Comparison of ENCODE assay signal across 28 cellular contexts in the genomic region with DNA sequence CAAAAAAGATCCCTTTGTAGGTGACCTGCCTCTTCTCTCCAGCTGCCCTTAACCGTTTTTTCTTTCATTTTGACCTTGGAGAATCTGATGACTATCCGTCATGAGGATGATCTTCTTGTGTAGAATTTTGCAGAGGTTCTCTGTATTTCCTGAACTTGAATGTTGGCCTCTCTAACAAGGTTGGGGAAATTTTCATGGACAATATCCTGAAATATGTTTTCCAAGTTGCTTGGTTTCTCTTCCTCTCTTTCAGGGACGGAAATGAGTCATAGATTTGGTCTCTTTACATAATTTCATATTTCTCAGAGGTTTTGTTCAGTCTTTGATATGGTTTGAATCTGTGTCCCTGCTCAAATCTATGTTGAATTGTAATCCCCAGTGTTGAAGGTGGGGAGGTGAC.
"Had no signal": no experiment of that assay in that cellular context is flagged by ENCODE, and none has a peak within 500 bp of the region (broad histone marks: within the 10 kb centered on the region; RNA-seq: fewer than 3 reads in every experiment).

No MANE protein-coding gene starts in this region.

- H3K4me3 Mint-ChIP-seq: nephron; stimulated activated memory B cell treated with anti-CD40 and anti-IgM and Interleukin-4, amounts not matched to agents 10 μg/mL and 1 μg/mL and 100 μg/mL, for 72 hours; type B pancreatic cell had no signal

- H3K27ac Mint-ChIP-seq: nephron; stimulated activated memory B cell treated with anti-CD40 and anti-IgM and Interleukin-4, amounts not matched to agents 10 μg/mL and 1 μg/mL and 100 μg/mL, for 72 hours; type B pancreatic cell had no signal

- H3K4me2 ChIP-seq: smooth muscle cell had no signal

- ATAC-seq: esophagus mucosa; gastrocnemius medialis; left lobe of liver; naive thymus-derived CD4-positive, alpha-beta T cell; sciatic nerve; stimulated activated memory B cell treated with anti-CD40 and anti-IgM and Interleukin-4, amounts not matched to agents 10 μg/mL and 1 μg/mL and 100 μg/mL, for 72 hours had no signal

- DNase-seq: dorsolateral prefrontal cortex; effector CD4-positive, alpha-beta T cell; foreskin fibroblast; gastrocnemius medialis; head of caudate nucleus; mesenchymal stem cell; midbrain; naive thymus-derived CD4-positive, alpha-beta T cell; nucleus accumbens; stimulated activated CD4-positive, alpha-beta T cell treated with anti-CD3 and anti-CD28 coated beads, Interleukin-2, amount 100 ng/mL, for 24 hours; stimulated activated CD4-positive, alpha-beta T cell treated with anti-CD3 and anti-CD28 coated beads, Interleukin-4, amount 100 ng/mL, for 24 hours; substantia nigra; testis; tibial artery had no signal

- H3K9me3 ChIP-seq: gastrocnemius medialis, prostate gland, right atrium auricular region, testis had no signal

- H3K27ac ChIP-seq: coronary artery, dorsolateral prefrontal cortex, epithelial cell of prostate, gastrocnemius medialis, prostate gland, right atrium auricular region, testis, tibial artery had no signal

- FAIRE-seq: keratinocyte, urothelium cell line had no signal

- H3K36me3 ChIP-seq: prostate gland had no signal

- H3K4me1 ChIP-seq: gastrocnemius medialis, prostate gland, right atrium auricular region, testis, tibial artery had no signal

- H3K27me3 Mint-ChIP-seq: naive thymus-derived CD4-positive, alpha-beta T cell; stimulated activated memory B cell treated with anti-CD40 and anti-IgM and Interleukin-4, amounts not matched to agents 10 μg/mL and 1 μg/mL and 100 μg/mL, for 72 hours; type B pancreatic cell had no signal

- H3K4me3 ChIP-seq: coronary artery, dorsolateral prefrontal cortex, gastrocnemius medialis, lung, prostate gland, right atrium auricular region, smooth muscle cell, testis, tibial artery had no signal

- H3K27me3 ChIP-seq: dorsolateral prefrontal cortex, gastrocnemius medialis, right atrium auricular region, testis, tibial artery had no signal
